Comparison of ENCODE assay signal across 1 cellular context in genomic region chr11:132114185-132114584, GRCh38.
TF ChIP-seq lines count a peak whose summit lies in the region.

No MANE protein-coding gene starts in this region.

TF ChIP-seq in WTC11, 78 proteins besides CTCF, POLR2A, EP300 and RAD21 (continued from another document):
- TF ChIP-seq, protein P1, sequence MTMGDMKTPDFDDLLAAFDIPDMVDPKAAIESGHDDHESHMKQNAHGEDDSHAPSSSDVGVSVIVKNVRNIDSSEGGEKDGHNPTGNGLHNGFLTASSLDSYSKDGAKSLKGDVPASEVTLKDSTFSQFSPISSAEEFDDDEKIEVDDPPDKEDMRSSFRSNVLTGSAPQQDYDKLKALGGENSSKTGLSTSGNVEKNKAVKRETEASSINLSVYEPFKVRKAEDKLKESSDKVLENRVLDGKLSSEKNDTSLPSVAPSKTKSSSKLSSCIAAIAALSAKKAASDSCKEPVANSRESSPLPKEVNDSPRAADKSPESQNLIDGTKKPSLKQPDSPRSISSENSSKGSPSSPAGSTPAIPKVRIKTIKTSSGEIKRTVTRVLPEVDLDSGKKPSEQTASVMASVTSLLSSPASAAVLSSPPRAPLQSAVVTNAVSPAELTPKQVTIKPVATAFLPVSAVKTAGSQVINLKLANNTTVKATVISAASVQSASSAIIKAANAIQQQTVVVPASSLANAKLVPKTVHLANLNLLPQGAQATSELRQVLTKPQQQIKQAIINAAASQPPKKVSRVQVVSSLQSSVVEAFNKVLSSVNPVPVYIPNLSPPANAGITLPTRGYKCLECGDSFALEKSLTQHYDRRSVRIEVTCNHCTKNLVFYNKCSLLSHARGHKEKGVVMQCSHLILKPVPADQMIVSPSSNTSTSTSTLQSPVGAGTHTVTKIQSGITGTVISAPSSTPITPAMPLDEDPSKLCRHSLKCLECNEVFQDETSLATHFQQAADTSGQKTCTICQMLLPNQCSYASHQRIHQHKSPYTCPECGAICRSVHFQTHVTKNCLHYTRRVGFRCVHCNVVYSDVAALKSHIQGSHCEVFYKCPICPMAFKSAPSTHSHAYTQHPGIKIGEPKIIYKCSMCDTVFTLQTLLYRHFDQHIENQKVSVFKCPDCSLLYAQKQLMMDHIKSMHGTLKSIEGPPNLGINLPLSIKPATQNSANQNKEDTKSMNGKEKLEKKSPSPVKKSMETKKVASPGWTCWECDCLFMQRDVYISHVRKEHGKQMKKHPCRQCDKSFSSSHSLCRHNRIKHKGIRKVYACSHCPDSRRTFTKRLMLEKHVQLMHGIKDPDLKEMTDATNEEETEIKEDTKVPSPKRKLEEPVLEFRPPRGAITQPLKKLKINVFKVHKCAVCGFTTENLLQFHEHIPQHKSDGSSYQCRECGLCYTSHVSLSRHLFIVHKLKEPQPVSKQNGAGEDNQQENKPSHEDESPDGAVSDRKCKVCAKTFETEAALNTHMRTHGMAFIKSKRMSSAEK (CRISPR knock-in tag; IDR thresholded peaks at IDR 0.05; ENCODE audit: borderline replicate concordance), result no peak
